Comparison of ENCODE assay signal across 17 cellular contexts in the genomic region with DNA sequence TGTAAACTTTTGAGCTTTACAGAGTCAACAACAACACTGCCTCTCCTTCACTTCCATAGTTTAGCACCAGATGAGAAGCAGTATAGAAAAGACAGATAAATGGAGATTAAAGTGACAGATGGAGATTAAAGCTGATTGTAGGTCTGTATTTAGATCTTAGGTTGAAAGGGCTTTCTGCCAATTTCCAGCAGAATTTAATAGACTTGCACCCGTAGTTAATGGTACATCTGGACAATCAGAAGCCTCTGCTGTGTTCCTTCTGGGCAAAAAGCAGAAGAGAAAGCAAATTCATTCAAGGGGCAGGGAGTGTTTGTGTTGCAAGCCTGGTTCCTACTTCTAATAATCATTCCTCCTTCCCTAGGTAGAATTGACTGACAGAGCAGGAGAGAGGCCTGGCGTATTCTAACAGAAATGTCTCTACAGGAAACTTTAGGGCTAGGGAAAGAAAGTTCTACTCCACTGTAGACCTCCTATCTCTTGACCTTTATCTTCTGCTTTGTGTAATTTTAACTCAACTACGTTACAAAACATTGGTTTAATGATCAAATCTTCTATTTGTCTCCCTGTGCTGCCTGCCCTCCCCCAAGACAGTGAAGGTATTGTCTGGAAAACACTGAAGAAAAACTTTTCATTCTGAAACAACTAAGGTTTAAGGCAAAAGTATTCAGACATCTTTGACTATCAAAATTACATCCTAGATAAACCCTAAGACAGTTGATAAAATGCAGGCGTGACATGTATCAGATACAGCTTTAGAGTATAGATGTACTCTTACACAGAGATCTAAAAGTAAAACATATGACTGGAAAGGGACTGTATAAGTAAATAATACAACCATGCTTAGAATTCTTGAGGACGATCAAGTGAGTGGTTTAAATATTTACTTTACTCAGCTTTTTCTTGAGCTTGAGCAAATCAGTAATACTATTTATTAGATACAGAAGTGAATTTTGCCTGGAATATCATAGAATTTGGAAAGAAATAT. TPM values are rescaled to one million over a fixed set of nuclear protein-coding genes. Genes with fewer than 3 reads are reported as not detected.
DNase-seq lines count a peak whose midpoint lies in the region; ATAC-seq and TF ChIP-seq lines count a peak whose summit lies in the region.
"Had no signal": no experiment of that assay in that cellular context is flagged by ENCODE, and none has a peak within 500 bp of the region (broad histone marks: within the 10 kb centered on the region; RNA-seq: fewer than 3 reads in every experiment).

No MANE protein-coding gene starts in this region.

- H3K27ac ChIP-seq in liver (ENCODE audit: low read depth in 1 of 2, low read length in 2 of 2) = peak overlapping the region in 1 of 2 donors; percentile 42
- H3K27ac ChIP-seq: BLaER1, HL-60, prostate gland had no signal

- H3K4me3 ChIP-seq in liver (ENCODE audit: low read depth in 1 of 3, low read length in 3 of 3) = no peak overlapping the region
- H3K4me3 ChIP-seq: BLaER1, prostate gland had no signal

- peak in 1 of 2 donors; percentile 27 for TF ChIP-seq RAD21 in liver (IDR thresholded peaks at IDR 0.05)

- H3K36me3 Mint-ChIP-seq in activated T-helper 1 cell treated with anti-CD3 and anti-CD28 coated beads, Interleukin-12 subunit alpha, Interleukin-12 subunit beta, Interleukin-2, Interleukin-4 antibody, amounts not matched to agents 30 ng/mL and 10 ng/mL and 1 ng/mL, durations not matched to agents 14 hours and 24 hours and 36 hours (ENCODE audit: low read depth) = no peaks in the 10 kb centered on the region
- H3K36me3 Mint-ChIP-seq in natural killer cell treated with Interleukin-12 subunit alpha and Interleukin-12 subunit beta and Interleukin-15 and Interleukin-18, amount 100 ng/mL, for 72 hours = no peaks in the 10 kb centered on the region

- H3K27me3 ChIP-seq in liver (ENCODE audit: control insufficient read depth in 4 of 4, insufficient read depth in 4 of 4, low read length in 3 of 4) = no peaks in the 10 kb centered on the region
- H3K27me3 ChIP-seq: BLaER1 had no signal

- H3K4me1 ChIP-seq in liver (ENCODE audit: control insufficient read depth in 4 of 4, insufficient read depth in 4 of 4, low read length in 3 of 4) = peaks cover 0 to 15% (median 11%) of the 10 kb centered on the region in 4 donors
- H3K4me1 ChIP-seq: BLaER1, prostate gland had no signal

- peak; percentile 82 for ATAC-seq in SK-N-SH treated with all-trans-retinoic acid at 6 μM for 48 hours
- ATAC-seq in natural killer cell treated with Interleukin-12 subunit alpha and Interleukin-12 subunit beta and Interleukin-15 and Interleukin-18, amount 100 ng/mL, for 72 hours = no peak
- ATAC-seq in HG03521 (IDR thresholded peaks at IDR 0.05; ENCODE audit: unreplicated experiment) = no peak

- H3K9me3 Mint-ChIP-seq in activated T-helper 1 cell treated with anti-CD3 and anti-CD28 coated beads, Interleukin-12 subunit alpha, Interleukin-12 subunit beta, Interleukin-2, Interleukin-4 antibody, amounts not matched to agents 30 ng/mL and 10 ng/mL and 1 ng/mL, durations not matched to agents 14 hours and 24 hours and 36 hours = no peaks in the 10 kb centered on the region
- peaks cover 2% of the 10 kb centered on the region for H3K9me3 Mint-ChIP-seq in natural killer cell treated with Interleukin-12 subunit alpha and Interleukin-12 subunit beta and Interleukin-15 and Interleukin-18, amount 100 ng/mL, for 72 hours

- no peak overlapping the region for H3K4me3 Mint-ChIP-seq in activated T-helper 1 cell treated with anti-CD3 and anti-CD28 coated beads, Interleukin-12 subunit alpha, Interleukin-12 subunit beta, Interleukin-2, Interleukin-4 antibody, amounts not matched to agents 30 ng/mL and 10 ng/mL and 1 ng/mL, durations not matched to agents 14 hours and 24 hours and 36 hours
- H3K4me3 Mint-ChIP-seq in natural killer cell treated with Interleukin-12 subunit alpha and Interleukin-12 subunit beta and Interleukin-15 and Interleukin-18, amount 100 ng/mL, for 72 hours = no peak overlapping the region

- peak; percentile 94 for DNase-seq in DMS 273 (lab: John Stamatoyannopoulos, UW; ENCODE audit: unreplicated experiment)
- peak; percentile 30 for DNase-seq in NCI-H1417 treated with DMSO at 0.1 percent for 48 hours (lab: John Stamatoyannopoulos, UW)
- DNase-seq in activated T-helper 1 cell treated with anti-CD3 and anti-CD28 coated beads, Interleukin-12 subunit alpha, Interleukin-12 subunit beta, Interleukin-2, Interleukin-4 antibody, amounts not matched to agents 30 ng/mL and 10 ng/mL and 1 ng/mL, durations not matched to agents 14 hours and 24 hours and 36 hours (ENCODE audit: low spot score) = no peak
- no peak for DNase-seq in NCI-H2107 treated with DMSO at 0.1 percent for 48 hours (lab: John Stamatoyannopoulos, UW; ENCODE audit: unreplicated experiment)
- DNase-seq in natural killer cell treated with Interleukin-12 subunit alpha and Interleukin-12 subunit beta and Interleukin-15 and Interleukin-18, amount 100 ng/mL, for 72 hours (ENCODE audit: low spot score) = no peak
- DNase-seq: anterior cingulate cortex; effector memory CD4-positive, alpha-beta T cell; head of caudate nucleus; mammary epithelial cell; NCI-H1048; stimulated activated naive CD4-positive, alpha-beta T cell treated with Interleukin-2 at 50 U/mL for 16 hours had no signal

- no peak overlapping the region for H3K9ac ChIP-seq in liver (ENCODE audit: low read depth in 1 of 2, low read length in 2 of 2)
- H3K9ac ChIP-seq: BLaER1 had no signal

- no peaks in the 10 kb centered on the region for H3K36me3 ChIP-seq in liver (ENCODE audit: control insufficient read depth in 4 of 4, insufficient read depth in 3 of 4, low read depth in 1 of 4, low read length in 3 of 4)
- H3K36me3 ChIP-seq: BLaER1, prostate gland had no signal

- intact Hi-C loops in activated T-helper 1 cell treated with anti-CD3 and anti-CD28 coated beads, Interleukin-12 subunit alpha, Interleukin-12 subunit beta, Interleukin-2, Interleukin-4 antibody, amounts not matched to agents 30 ng/mL and 10 ng/mL and 1 ng/mL, durations not matched to agents 14 hours and 24 hours and 36 hours (cut with micrococcal nuclease) = no loop called here

- no peak for TF ChIP-seq CTCF in liver (IDR thresholded peaks at IDR 0.05; ENCODE audit: low read depth, low read length, missing input control)

- H3K4me1 Mint-ChIP-seq in activated T-helper 1 cell treated with anti-CD3 and anti-CD28 coated beads, Interleukin-12 subunit alpha, Interleukin-12 subunit beta, Interleukin-2, Interleukin-4 antibody, amounts not matched to agents 30 ng/mL and 10 ng/mL and 1 ng/mL, durations not matched to agents 14 hours and 24 hours and 36 hours (ENCODE audit: low read depth) = no peaks in the 10 kb centered on the region
- no peaks in the 10 kb centered on the region for H3K4me1 Mint-ChIP-seq in natural killer cell treated with Interleukin-12 subunit alpha and Interleukin-12 subunit beta and Interleukin-15 and Interleukin-18, amount 100 ng/mL, for 72 hours (ENCODE audit: low read depth in 2 of 2)

- WGBS in liver = 29% methylated on average over 5 of the region's 5 CpGs

- H3K27me3 Mint-ChIP-seq in activated T-helper 1 cell treated with anti-CD3 and anti-CD28 coated beads, Interleukin-12 subunit alpha, Interleukin-12 subunit beta, Interleukin-2, Interleukin-4 antibody, amounts not matched to agents 30 ng/mL and 10 ng/mL and 1 ng/mL, durations not matched to agents 14 hours and 24 hours and 36 hours (ENCODE audit: insufficient read depth) = no peaks in the 10 kb centered on the region
- no peaks in the 10 kb centered on the region for H3K27me3 Mint-ChIP-seq in natural killer cell treated with Interleukin-12 subunit alpha and Interleukin-12 subunit beta and Interleukin-15 and Interleukin-18, amount 100 ng/mL, for 72 hours

- no peaks in the 10 kb centered on the region for H3K9me3 ChIP-seq in liver (ENCODE audit: control insufficient read depth in 4 of 4, low read length in 3 of 4)
- H3K9me3 ChIP-seq: BLaER1, prostate gland had no signal

- no peak overlapping the region for H3K27ac Mint-ChIP-seq in activated T-helper 1 cell treated with anti-CD3 and anti-CD28 coated beads, Interleukin-12 subunit alpha, Interleukin-12 subunit beta, Interleukin-2, Interleukin-4 antibody, amounts not matched to agents 30 ng/mL and 10 ng/mL and 1 ng/mL, durations not matched to agents 14 hours and 24 hours and 36 hours
- H3K27ac Mint-ChIP-seq in natural killer cell treated with Interleukin-12 subunit alpha and Interleukin-12 subunit beta and Interleukin-15 and Interleukin-18, amount 100 ng/mL, for 72 hours = no peak overlapping the region

TF ChIP-seq in SK-N-SH treated with all-trans-retinoic acid at 6 μM for 48 hours, 23 proteins besides CTCF, POLR2A, EP300 and RAD21 (continues in another document):
- TF ChIP-seq RARB (CRISPR knock-in tag; IDR thresholded peaks at IDR 0.05) = no peak

TF ChIP-seq in liver, 16 proteins besides CTCF, POLR2A, EP300 and RAD21 (continues in another document):
- TF ChIP-seq GABPA (IDR thresholded peaks at IDR 0.05 in 1 of 2, conservative IDR thresholded peaks at IDR 0.05 in 1 of 2) = no peak

RNA-seq across cellular contexts. Expression of gene GPC6, which starts 44.5 kb away (rescaled TPM):
- 10 to 100 TPM; 24.5 to 29.1 TPM for total RNA-seq in liver
- 10 to 100 TPM in 1 of 2 donors, 1 to 10 TPM in 1; 5.9 to 11.8 TPM for polyA plus RNA-seq in liver
- not detected in 2 replicates for total RNA-seq in activated T-helper 1 cell treated with anti-CD3 and anti-CD28 coated beads, Interleukin-12 subunit alpha, Interleukin-12 subunit beta, Interleukin-2, Interleukin-4 antibody, amounts not matched to agents 30 ng/mL and 10 ng/mL and 1 ng/mL, durations not matched to agents 14 hours and 24 hours and 36 hours
- total RNA-seq in natural killer cell treated with Interleukin-12 subunit alpha and Interleukin-12 subunit beta and Interleukin-15 and Interleukin-18, amount 100 ng/mL, for 72 hours = not detected

Comparison
In these comparisons a context has a peak if more than half of its experiments do, and no peak if none do; other contexts are left out.
1. DNase-seq: peak in DMS 273 (single experiment) and NCI-H1417 treated with DMSO at 0.1 percent for 48 hours (single experiment); none in activated T-helper 1 cell treated with anti-CD3 and anti-CD28 coated beads, Interleukin-12 subunit alpha, Interleukin-12 subunit beta, Interleukin-2, Interleukin-4 antibody, amounts not matched to agents 30 ng/mL and 10 ng/mL and 1 ng/mL, durations not matched to agents 14 hours and 24 hours and 36 hours (single experiment), NCI-H2107 treated with DMSO at 0.1 percent for 48 hours (single experiment) and natural killer cell treated with Interleukin-12 subunit alpha and Interleukin-12 subunit beta and Interleukin-15 and Interleukin-18, amount 100 ng/mL, for 72 hours (single experiment).
2. RNA of gene GPC6, which starts 44.5 kb away (total RNA-seq): 24.5 to 29.1 TPM in liver; not detected in natural killer cell treated with Interleukin-12 subunit alpha and Interleukin-12 subunit beta and Interleukin-15 and Interleukin-18, amount 100 ng/mL, for 72 hours and not detected in activated T-helper 1 cell treated with anti-CD3 and anti-CD28 coated beads, Interleukin-12 subunit alpha, Interleukin-12 subunit beta, Interleukin-2, Interleukin-4 antibody, amounts not matched to agents 30 ng/mL and 10 ng/mL and 1 ng/mL, durations not matched to agents 14 hours and 24 hours and 36 hours; every median in the first group is over 10 times any median in the second.